In the genomic region with DNA sequence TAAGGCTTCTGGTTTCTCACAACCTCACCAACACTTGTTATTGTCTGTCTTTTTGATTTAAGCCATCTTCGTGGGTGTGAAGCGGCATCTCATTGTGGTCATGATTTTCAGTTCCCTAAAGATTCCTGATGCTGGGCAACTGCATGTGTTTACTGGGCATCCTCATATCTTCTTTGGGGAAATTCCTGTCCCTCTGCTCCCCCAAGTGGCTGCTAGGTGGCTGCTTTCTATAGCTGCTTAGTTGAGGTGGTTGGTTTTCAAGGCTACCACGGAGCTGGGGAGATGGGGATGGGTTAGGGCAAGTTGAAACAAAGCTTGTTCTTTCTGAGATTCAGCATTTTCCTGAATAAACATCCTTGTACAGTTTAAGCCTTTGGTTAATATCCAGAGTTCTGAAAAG, we compare ENCODE assay signal across 8 cellular contexts.
A peak's percentile ranks its signal among the peaks of the same experiment; 100 is the strongest.
DNase-seq lines count a peak whose midpoint lies in the region; ATAC-seq, FAIRE-seq and TF ChIP-seq lines count a peak whose summit lies in the region.

No MANE protein-coding gene starts in this region.

- H3K27me3 ChIP-seq in adrenal gland (no peaks in the 10 kb centered on the region), keratinocyte (ENCODE audit: control insufficient read depth, extremely low read depth, insufficient read depth, low read length) (no peaks in the 10 kb centered on the region)
- no peaks in the 10 kb centered on the region for H3K27me3 ChIP-seq in CD4-positive, alpha-beta T cell (ENCODE audit: control insufficient read depth, insufficient read depth, low read length)

- CTCF ChIA-PET in CD4-positive, alpha-beta T cell (lab: Charles Lee) = no interaction called here

- no peak for ATAC-seq in CD4-positive, alpha-beta T cell (ENCODE audit: poor library complexity)
- no peak for ATAC-seq in GM18520 (IDR thresholded peaks at IDR 0.05; ENCODE audit: unreplicated experiment)
- no peak for ATAC-seq in natural killer cell treated with Interleukin-12 subunit alpha and Interleukin-12 subunit beta and Interleukin-15 and Interleukin-18, amount 100 ng/mL, for 72 hours

- H3K9me1 ChIP-seq in keratinocyte (ENCODE audit: control insufficient read depth, extremely low read depth, insufficient read depth, low read length) = no peaks in the 10 kb centered on the region

- no peak overlapping the region for H3K4me2 ChIP-seq in keratinocyte (ENCODE audit: control insufficient read depth, extremely low read depth, insufficient read depth, low read depth, low read length)

- no peaks in the 10 kb centered on the region for H3K9me3 Mint-ChIP-seq in CD4-positive, alpha-beta T cell
- H3K9me3 Mint-ChIP-seq in immature natural killer cell = peaks cover 0 to 3% (median 0%) of the 10 kb centered on the region in 6 donors
- H3K9me3 Mint-ChIP-seq in natural killer cell treated with Interleukin-12 subunit alpha and Interleukin-12 subunit beta and Interleukin-15 and Interleukin-18, amount 100 ng/mL, for 72 hours = no peaks in the 10 kb centered on the region

- H3K27ac ChIP-seq in adrenal gland (no peak overlapping the region), keratinocyte (ENCODE audit: control insufficient read depth, insufficient read depth, low read length) (no peak overlapping the region)
- H3K27ac ChIP-seq in CD4-positive, alpha-beta T cell (ENCODE audit: low read depth, low read length) = no peak overlapping the region

- H3K27ac Mint-ChIP-seq in CD4-positive, alpha-beta T cell = no peak overlapping the region
- H3K27ac Mint-ChIP-seq in immature natural killer cell = no peak overlapping the region
- H3K27ac Mint-ChIP-seq in natural killer cell treated with Interleukin-12 subunit alpha and Interleukin-12 subunit beta and Interleukin-15 and Interleukin-18, amount 100 ng/mL, for 72 hours = no peak overlapping the region

- in situ Hi-C loops in Caki2 (cut with HindIII; ENCODE audit: low pct_unique_long_range_greater_than_20kb, low sequenced_read_pairs) = no loop called here

- no peak overlapping the region for H3K4me3 ChIP-seq in adrenal gland
- no peak overlapping the region for H3K4me3 ChIP-seq in keratinocyte (ENCODE audit: control insufficient read depth in 2 of 3, extremely low read depth in 1 of 3, insufficient read depth in 2 of 3, low read depth in 1 of 3, low read length in 3 of 3)

- peak in 5 of 6 experiments; percentile 18 to 40 (median 38) for TF ChIP-seq CTCF in adrenal gland (IDR thresholded peaks at IDR 0.05)
- TF ChIP-seq CTCF in keratinocyte (optimal IDR thresholded peaks at IDR 0.05 in 1 of 3, IDR thresholded peaks at IDR 0.05 in 1 of 3, conservative IDR thresholded peaks at IDR 0.05 in 1 of 3; ENCODE audit: extremely low read depth in 1 of 3, insufficient read depth in 2 of 3, low read length in 3 of 3) = peak; percentile 60 to 77 (median 66)
- no peak for TF ChIP-seq CTCF in CD4-positive, alpha-beta T cell (IDR thresholded peaks at IDR 0.05)

- no peaks in the 10 kb centered on the region for H3K36me3 Mint-ChIP-seq in CD4-positive, alpha-beta T cell (ENCODE audit: low read depth)
- no peaks in the 10 kb centered on the region for H3K36me3 Mint-ChIP-seq in immature natural killer cell
- no peaks in the 10 kb centered on the region for H3K36me3 Mint-ChIP-seq in natural killer cell treated with Interleukin-12 subunit alpha and Interleukin-12 subunit beta and Interleukin-15 and Interleukin-18, amount 100 ng/mL, for 72 hours

- intact Hi-C loops in adrenal gland (cut with DNase I) = no loop called here
- intact Hi-C loops in CD4-positive, alpha-beta T cell (cut with DNase I, micrococcal nuclease) = no loop called here

- DNase-seq in Caki2 (ENCODE audit: low read depth) (peak; percentile 20), H4 (ENCODE audit: low spot score) (peak; percentile 49), adrenal gland (peak in 4 of 7 donors; percentile 24 to 62 (median 27)), keratinocyte (ENCODE audit: low read depth, low spot score) (no peak), immature natural killer cell (no peak)
- no peak for DNase-seq in CD4-positive, alpha-beta T cell
- no peak for DNase-seq in natural killer cell treated with Interleukin-12 subunit alpha and Interleukin-12 subunit beta and Interleukin-15 and Interleukin-18, amount 100 ng/mL, for 72 hours (ENCODE audit: low spot score)

- H3K4me3 Mint-ChIP-seq in CD4-positive, alpha-beta T cell = no peak overlapping the region
- no peak overlapping the region for H3K4me3 Mint-ChIP-seq in immature natural killer cell
- H3K4me3 Mint-ChIP-seq in natural killer cell treated with Interleukin-12 subunit alpha and Interleukin-12 subunit beta and Interleukin-15 and Interleukin-18, amount 100 ng/mL, for 72 hours = no peak overlapping the region

- no peak overlapping the region for H3K9ac ChIP-seq in keratinocyte (ENCODE audit: control insufficient read depth, extremely low read depth, insufficient read depth, low read length)

- H3K36me3 ChIP-seq in adrenal gland (replicated peaks in 1 of 2) (no peaks in the 10 kb centered on the region), keratinocyte (ENCODE audit: control insufficient read depth in 2 of 2, extremely low read depth in 1 of 2, insufficient read depth in 2 of 2, low read length in 2 of 2) (no peaks in the 10 kb centered on the region)

- WGBS in adrenal gland, 4 donors = 56 to 75% (median 71%) methylated on average over 3 of the region's 3 CpGs

- H2AFZ ChIP-seq in keratinocyte (ENCODE audit: control insufficient read depth, low read length) = no peak overlapping the region

- H3K9me3 ChIP-seq in adrenal gland (replicated peaks in 1 of 3) = no peaks in the 10 kb centered on the region
- H3K9me3 ChIP-seq in keratinocyte (ENCODE audit: control insufficient read depth, low read depth, low read length) = no peaks in the 10 kb centered on the region
- H3K9me3 ChIP-seq in CD4-positive, alpha-beta T cell (ENCODE audit: control insufficient read depth, low read length) = no peaks in the 10 kb centered on the region

- POLR2A ChIA-PET in CD4-positive, alpha-beta T cell (lab: Charles Lee) = no interaction called here

- FAIRE-seq in keratinocyte (lab: Jason Lieb, UNC) = peak; percentile 93

- H3K27me3 Mint-ChIP-seq in CD4-positive, alpha-beta T cell = no peaks in the 10 kb centered on the region
- H3K27me3 Mint-ChIP-seq in immature natural killer cell (ENCODE audit: low read depth in 3 of 3) = peaks cover 2 to 10% (median 5%) of the 10 kb centered on the region in 3 donors
- peaks cover 7% of the 10 kb centered on the region in 2 donors for H3K27me3 Mint-ChIP-seq in natural killer cell treated with Interleukin-12 subunit alpha and Interleukin-12 subunit beta and Interleukin-15 and Interleukin-18, amount 100 ng/mL, for 72 hours

- dilution Hi-C loops in keratinocyte (cut with MboI; ENCODE audit: extremely low pct_ligation_motif_present, low sequenced_read_pairs) = no loop called here

- no peaks in the 10 kb centered on the region for H3K79me2 ChIP-seq in keratinocyte (ENCODE audit: control insufficient read depth, insufficient read depth, low read length)

- no peaks in the 10 kb centered on the region for H3K4me1 ChIP-seq in adrenal gland (replicated peaks in 1 of 2)
- H3K4me1 ChIP-seq in keratinocyte (ENCODE audit: control insufficient read depth, extremely low read depth, insufficient read depth, low read length) = peaks cover 19% of the 10 kb centered on the region

- no peak for TF ChIP-seq POLR2A in adrenal gland (IDR thresholded peaks at IDR 0.05)

- H3K4me1 Mint-ChIP-seq in CD4-positive, alpha-beta T cell (ENCODE audit: low read depth) = no peaks in the 10 kb centered on the region
- H3K4me1 Mint-ChIP-seq in immature natural killer cell = no peaks in the 10 kb centered on the region
- no peaks in the 10 kb centered on the region for H3K4me1 Mint-ChIP-seq in natural killer cell treated with Interleukin-12 subunit alpha and Interleukin-12 subunit beta and Interleukin-15 and Interleukin-18, amount 100 ng/mL, for 72 hours (ENCODE audit: low read depth in 2 of 2)

- H4K20me1 ChIP-seq in keratinocyte (ENCODE audit: control insufficient read depth, extremely low read depth, insufficient read depth, low read length) = no peaks in the 10 kb centered on the region

Comparison
In these comparisons a context has a peak if more than half of its experiments do, and no peak if none do; other contexts are left out.
1. DNase-seq: peak in Caki2 (single experiment), H4 (single experiment) and adrenal gland (4 of 7); none in keratinocyte (single experiment), CD4-positive, alpha-beta T cell (0 of 10), immature natural killer cell (0 of 3) and natural killer cell treated with Interleukin-12 subunit alpha and Interleukin-12 subunit beta and Interleukin-15 and Interleukin-18, amount 100 ng/mL, for 72 hours (single experiment).